Comparison of ENCODE assay signal across 17 cellular contexts in genomic region chr11:114302663-114303062, GRCh38. TPM values are rescaled to one million over a fixed set of nuclear protein-coding genes. Genes with fewer than 3 reads are reported as not detected.
"Had no signal": no experiment of that assay in that cellular context is flagged by ENCODE, and none has a peak within 500 bp of the region (broad histone marks: within the 10 kb centered on the region; RNA-seq: fewer than 3 reads in every experiment).

No MANE protein-coding gene starts in this region.

- H2AFZ ChIP-seq: parathyroid adenoma had no signal

- H3K4me1 ChIP-seq: body of pancreas, parathyroid adenoma, right atrium auricular region had no signal

- H3K4me3 Mint-ChIP-seq: activated CD4-positive, alpha-beta memory T cell treated with anti-CD3 and anti-CD28 coated beads for 36 hours; activated naive CD8-positive, alpha-beta T cell treated with anti-CD3 and anti-CD28 coated beads for 36 hours; activated T-cell treated with anti-CD3 and anti-CD28 coated beads, Interleukin-2, amount 50 U/mL, for 72 hours; neural crest cell had no signal

- H3K79me2 ChIP-seq: parathyroid adenoma had no signal

- H3K36me3 Mint-ChIP-seq: activated CD4-positive, alpha-beta memory T cell treated with anti-CD3 and anti-CD28 coated beads for 36 hours; activated naive CD8-positive, alpha-beta T cell treated with anti-CD3 and anti-CD28 coated beads for 36 hours had no signal

- H3K27ac ChIP-seq: body of pancreas, esophagus muscularis mucosa, parathyroid adenoma, right atrium auricular region, suprapubic skin had no signal

- H3K9me3 ChIP-seq: suprapubic skin had no signal

- H3K4me1 Mint-ChIP-seq: activated naive CD8-positive, alpha-beta T cell treated with anti-CD3 and anti-CD28 coated beads for 36 hours; neural crest cell had no signal

- H3K9ac ChIP-seq: parathyroid adenoma had no signal

- H3K27ac Mint-ChIP-seq: activated CD4-positive, alpha-beta memory T cell treated with anti-CD3 and anti-CD28 coated beads for 36 hours; activated naive CD8-positive, alpha-beta T cell treated with anti-CD3 and anti-CD28 coated beads for 36 hours; activated T-cell treated with anti-CD3 and anti-CD28 coated beads, Interleukin-2, amount 50 U/mL, for 72 hours had no signal

- H3K27me3 ChIP-seq: body of pancreas, heart right ventricle, right atrium auricular region, suprapubic skin had no signal

- DNase-seq: activated CD4-positive, alpha-beta memory T cell treated with anti-CD3 and anti-CD28 coated beads for 36 hours; activated CD8-positive, alpha-beta memory T cell treated with anti-CD3 and anti-CD28 coated beads, Interleukin-2, amount 50 U/mL, for 4 hours; activated gamma-delta T cell treated with Interleukin-2 at 50 U/mL for 16 hours; activated naive CD8-positive, alpha-beta T cell treated with anti-CD3 and anti-CD28 coated beads for 36 hours; activated T-cell treated with anti-CD3 and anti-CD28 coated beads, Interleukin-2, amount 50 U/mL, for 72 hours; body of pancreas; cerebellar nuclear complex; foreskin melanocyte; heart right ventricle; stimulated activated CD4-positive, alpha-beta T cell treated with anti-CD3 and anti-CD28 coated beads, Interleukin-12 subunit alpha, Interleukin-12 subunit beta, amount 100 ng/mL, for 4 hours; stimulated activated naive CD4-positive, alpha-beta T cell treated with Interleukin-2 at 50 U/mL for 16 hours; T-helper 9 cell had no signal

- H3K4me3 ChIP-seq: body of pancreas, right atrium auricular region had no signal

- ATAC-seq: activated T-cell treated with anti-CD3 and anti-CD28 coated beads, Interleukin-2, amount 50 U/mL, for 72 hours; body of pancreas; heart right ventricle had no signal

RNA-seq across cellular contexts. Expression of gene NNMT, which starts 6.5 kb away (rescaled TPM):
- total RNA-seq: activated CD4-positive, alpha-beta memory T cell treated with anti-CD3 and anti-CD28 coated beads for 36 hours; activated naive CD8-positive, alpha-beta T cell treated with anti-CD3 and anti-CD28 coated beads for 36 hours; activated T-cell treated with anti-CD3 and anti-CD28 coated beads, Interleukin-2, amount 50 U/mL, for 72 hours had no signal
